27 cellular contexts compared by ENCODE assay signal in genomic region chr6:72954736-72955135, GRCh38.
DNase-seq lines count a peak whose midpoint lies in the region; ATAC-seq and TF ChIP-seq lines count a peak whose summit lies in the region.
"Had no signal": no experiment of that assay in that cellular context is flagged by ENCODE, and none has a peak within 500 bp of the region (broad histone marks: within the 10 kb centered on the region; RNA-seq: fewer than 3 reads in every experiment).

No MANE protein-coding gene starts in this region.

- no peak for ATAC-seq in GM21717 (IDR thresholded peaks at IDR 0.05; ENCODE audit: unreplicated experiment)
- ATAC-seq: heart right ventricle; left lobe of liver; natural killer cell treated with Interleukin-12 subunit alpha and Interleukin-12 subunit beta and Interleukin-15 and Interleukin-18, amount 100 ng/mL, for 72 hours; right lobe of liver had no signal

- WGBS in hepatocyte (ENCODE audit: low lambda C conversion rate, missing lambda C conversion rate): 33% methylated on average over 4 of the region's 4 CpGs
- no CpG with 5 or more reads among the region's 4 CpGs for WGBS in H9 (ENCODE audit: extremely low coverage, insufficient read length, low lambda C conversion rate)

- peaks cover 7 to 10% of the 10 kb centered on the region in 2 experiments for H3K4me1 Mint-ChIP-seq in H9
- H3K4me1 Mint-ChIP-seq: CD8-positive, alpha-beta memory T cell had no signal

- peak overlapping the region; percentile 42 for H3K4me2 ChIP-seq in hepatocyte
- no peak overlapping the region for H3K4me2 ChIP-seq in H9 (ENCODE audit: insufficient read depth, insufficient read length, low read length)

- no peaks in the 10 kb centered on the region for H3K9me3 ChIP-seq in hepatocyte (ENCODE audit: low read depth)
- no peaks in the 10 kb centered on the region for H3K9me3 ChIP-seq in H9 (ENCODE audit: control insufficient read depth, low read depth, low read length)
- H3K9me3 ChIP-seq: breast epithelium, heart right ventricle, right lobe of liver, suprapubic skin, vagina had no signal

- no peak overlapping the region for H3K4ac ChIP-seq in H9 (ENCODE audit: low read depth, low read length)

- H3T11ph ChIP-seq in H9 (ENCODE audit: low read length): no peak overlapping the region

- no peak overlapping the region for H4K5ac ChIP-seq in H9 (ENCODE audit: insufficient read length, low read depth, low read length)

- no peak overlapping the region for H3K56ac ChIP-seq in H9 (ENCODE audit: insufficient read length, low read depth, low read length)

- no peak overlapping the region for H3K27ac Mint-ChIP-seq in H9
- H3K27ac Mint-ChIP-seq: activated naive CD8-positive, alpha-beta T cell treated with anti-CD3 and anti-CD28 coated beads, Interleukin-2, amount 10 ng/mL, durations not matched to agents 7 days and 5 days; CD8-positive, alpha-beta memory T cell; endodermal cell; natural killer cell treated with Interleukin-12 subunit alpha and Interleukin-12 subunit beta and Interleukin-15 and Interleukin-18, amount 100 ng/mL, for 72 hours had no signal

- H3K79me1 ChIP-seq in H9 (ENCODE audit: insufficient read depth, low read depth, low read length, poor library complexity, severe bottlenecking): no peaks in the 10 kb centered on the region

- H2AK5ac ChIP-seq in H9 (ENCODE audit: insufficient read length, low read length): no peak overlapping the region

- no peaks in the 10 kb centered on the region for H3K9me2 ChIP-seq in hepatocyte (replicated peaks; ENCODE audit: insufficient read depth)

- DNase-seq in NCI-H446 treated with DMSO at 0.1 percent for 48 hours (lab: John Stamatoyannopoulos, UW) (peak; percentile 55), astrocyte of the hippocampus (ENCODE audit: low read depth, low spot score) (peak; percentile 34), hepatocyte (ENCODE audit: low spot score) (peak; percentile 22), C1 segment of cervical spinal cord (lab: John Stamatoyannopoulos, UW) (no peak), H9 (no peak)
- no peak for DNase-seq in stimulated activated CD4-positive, alpha-beta T cell treated with anti-CD3 and anti-CD28 coated beads, Interleukin-4, amount 100 ng/mL, for 24 hours
- DNase-seq: activated CD4-positive, alpha-beta T cell treated with anti-CD3 and anti-CD28 coated beads, Interleukin-2, amount 50 U/mL, for 48 hours; activated CD8-positive, alpha-beta memory T cell treated with anti-CD3 and anti-CD28 coated beads, Interleukin-2, amount 50 U/mL, for 48 hours; activated naive CD8-positive, alpha-beta T cell treated with anti-CD3 and anti-CD28 coated beads, Interleukin-2, amount 10 ng/mL, durations not matched to agents 7 days and 5 days; CD8-positive, alpha-beta memory T cell; DMS79; endodermal cell; heart right ventricle; midbrain; NCI-H1694; NCI-H2171; right lobe of liver; SHP77 treated with DMSO at 0.1 percent for 48 hours; WERI-Rb-1 had no signal

- no peak overlapping the region for H2BK15ac ChIP-seq in H9 (ENCODE audit: low read depth, low read length)

- H3K36me3 Mint-ChIP-seq in H9 (ENCODE audit: insufficient read depth in 1 of 3, low read depth in 3 of 3): no peaks in the 10 kb centered on the region
- H3K36me3 Mint-ChIP-seq: activated naive CD8-positive, alpha-beta T cell treated with anti-CD3 and anti-CD28 coated beads, Interleukin-2, amount 10 ng/mL, durations not matched to agents 7 days and 5 days; CD8-positive, alpha-beta memory T cell; natural killer cell treated with Interleukin-12 subunit alpha and Interleukin-12 subunit beta and Interleukin-15 and Interleukin-18, amount 100 ng/mL, for 72 hours had no signal

- no peak overlapping the region for H4K91ac ChIP-seq in H9 (ENCODE audit: insufficient read length, low read depth, low read length)

- H2AFZ ChIP-seq in hepatocyte (no peak overlapping the region), H9 (ENCODE audit: low read length) (no peak overlapping the region)

- H3K4me3 Mint-ChIP-seq in H9: no peak overlapping the region
- H3K4me3 Mint-ChIP-seq: activated naive CD8-positive, alpha-beta T cell treated with anti-CD3 and anti-CD28 coated beads, Interleukin-2, amount 10 ng/mL, durations not matched to agents 7 days and 5 days; CD8-positive, alpha-beta memory T cell; endodermal cell; natural killer cell treated with Interleukin-12 subunit alpha and Interleukin-12 subunit beta and Interleukin-15 and Interleukin-18, amount 100 ng/mL, for 72 hours had no signal

- no peak overlapping the region for H2BK5ac ChIP-seq in H9 (ENCODE audit: insufficient read length, low read length)

- H3K9ac ChIP-seq in H9 (ENCODE audit: extremely low read depth, insufficient read length, low read length): no peak overlapping the region
- H3K9ac ChIP-seq: parathyroid adenoma had no signal

- H3K27me3 ChIP-seq in hepatocyte (no peaks in the 10 kb centered on the region), H9 (ENCODE audit: insufficient read depth, low read length) (no peaks in the 10 kb centered on the region)
- H3K27me3 ChIP-seq: breast epithelium, heart right ventricle, right lobe of liver, suprapubic skin, vagina had no signal

- no peaks in the 10 kb centered on the region for H3K23me2 ChIP-seq in H9 (ENCODE audit: insufficient read length, low read depth, low read length, poor library complexity, severe bottlenecking)

- no peak overlapping the region for H3K18ac ChIP-seq in H9 (ENCODE audit: insufficient read length, low read depth, low read length)

- H4K8ac ChIP-seq in H9 (replicated peaks; ENCODE audit: insufficient read length, low read depth, low read length): no peak overlapping the region

- no peak overlapping the region for H2BK20ac ChIP-seq in H9 (ENCODE audit: low read depth, low read length, poor library complexity, severe bottlenecking)

- no peaks in the 10 kb centered on the region for H3K9me3 Mint-ChIP-seq in H9
- H3K9me3 Mint-ChIP-seq: activated naive CD8-positive, alpha-beta T cell treated with anti-CD3 and anti-CD28 coated beads, Interleukin-2, amount 10 ng/mL, durations not matched to agents 7 days and 5 days; CD8-positive, alpha-beta memory T cell; endodermal cell; natural killer cell treated with Interleukin-12 subunit alpha and Interleukin-12 subunit beta and Interleukin-15 and Interleukin-18, amount 100 ng/mL, for 72 hours had no signal

- peak overlapping the region; percentile 37 for H3K27ac ChIP-seq in hepatocyte
- H3K27ac ChIP-seq in H9 (ENCODE audit: insufficient read length, low read depth, low read length): no peak overlapping the region
- H3K27ac ChIP-seq: breast epithelium, coronary artery, heart right ventricle, parathyroid adenoma, right lobe of liver, suprapubic skin, vagina, WERI-Rb-1 had no signal

- H2BK12ac ChIP-seq in H9 (ENCODE audit: insufficient read length, low read depth, low read length): no peak overlapping the region

- no peak overlapping the region for H3K14ac ChIP-seq in H9 (ENCODE audit: insufficient read depth, low read length)

- H3K79me2 ChIP-seq in hepatocyte: no peaks in the 10 kb centered on the region
- H3K79me2 ChIP-seq in H9 (ENCODE audit: insufficient read depth, low read length): no peaks in the 10 kb centered on the region
- H3K79me2 ChIP-seq: parathyroid adenoma had no signal

- H3K4me1 ChIP-seq in hepatocyte (ENCODE audit: insufficient read depth) (peaks cover 20% of the 10 kb centered on the region), H9 (ENCODE audit: insufficient read depth, low read length) (peaks cover 2% of the 10 kb centered on the region; the same call in 1 of the 2 replicates)
- H3K4me1 ChIP-seq: breast epithelium, heart right ventricle, parathyroid adenoma, right lobe of liver, vagina had no signal

- no peak overlapping the region for H3K4me3 ChIP-seq in hepatocyte
- H3K4me3 ChIP-seq: breast epithelium, coronary artery, heart right ventricle, right lobe of liver, suprapubic skin, vagina had no signal

- H4K20me1 ChIP-seq in hepatocyte (ENCODE audit: insufficient read depth, poor library complexity, severe bottlenecking) (no peaks in the 10 kb centered on the region), H9 (ENCODE audit: control insufficient read depth, insufficient read depth, insufficient read length) (no peaks in the 10 kb centered on the region)

- H2BK120ac ChIP-seq in H9 (ENCODE audit: low read depth, low read length, poor library complexity, severe bottlenecking): no peak overlapping the region

- TF ChIP-seq CTCF in hepatocyte (IDR thresholded peaks at IDR 0.05; ENCODE audit: poor library complexity) (no peak), H9 (conservative IDR thresholded peaks at IDR 0.05) (no peak)

- H3K27me3 Mint-ChIP-seq in H9 (ENCODE audit: low read depth): no peaks in the 10 kb centered on the region
- H3K27me3 Mint-ChIP-seq: activated naive CD8-positive, alpha-beta T cell treated with anti-CD3 and anti-CD28 coated beads, Interleukin-2, amount 10 ng/mL, durations not matched to agents 7 days and 5 days; CD8-positive, alpha-beta memory T cell; natural killer cell treated with Interleukin-12 subunit alpha and Interleukin-12 subunit beta and Interleukin-15 and Interleukin-18, amount 100 ng/mL, for 72 hours had no signal

- H3K23ac ChIP-seq in H9 (ENCODE audit: insufficient read length, low read depth, low read length): no peak overlapping the region

- H3K36me3 ChIP-seq in hepatocyte (replicated peaks; ENCODE audit: insufficient read depth, low read depth): no peaks in the 10 kb centered on the region
- H3K36me3 ChIP-seq: breast epithelium, heart right ventricle, right lobe of liver, suprapubic skin, vagina, WERI-Rb-1 had no signal

Comparison
In these comparisons a context has a peak if more than half of its experiments do, and no peak if none do; other contexts are left out.
1. DNase-seq: peak in NCI-H446 treated with DMSO at 0.1 percent for 48 hours (single experiment), astrocyte of the hippocampus (single experiment) and hepatocyte (single experiment); none in C1 segment of cervical spinal cord (0 of 14), stimulated activated CD4-positive, alpha-beta T cell treated with anti-CD3 and anti-CD28 coated beads, Interleukin-4, amount 100 ng/mL, for 24 hours (single experiment) and H9 (single experiment).